Comparison of ENCODE assay signal across 14 cellular contexts in genomic region chr10:103870503-103870902, GRCh38. TPM values are rescaled to one million over a fixed set of nuclear protein-coding genes. Genes with fewer than 3 reads are reported as not detected.
DNase-seq lines count a peak whose midpoint lies in the region; ATAC-seq, FAIRE-seq and TF ChIP-seq lines count a peak whose summit lies in the region.
"Had no signal": no experiment of that assay in that cellular context is flagged by ENCODE, and none has a peak within 500 bp of the region (broad histone marks: within the 10 kb centered on the region; RNA-seq: fewer than 3 reads in every experiment).

No MANE protein-coding gene starts in this region.

- DNase-seq in H54 (ENCODE audit: insufficient read length, low spot score) (no peak), T-helper 17 cell (no peak), fibroblast of gingiva (ENCODE audit: low read depth) (peak; percentile 74), psoas muscle (peak; percentile 30 to 58), dorsolateral prefrontal cortex (no peak), GDM1 (lab: John Stamatoyannopoulos, UW) (no peak)
- DNase-seq: activated T-cell treated with anti-CD3 and anti-CD28 coated beads for 4 hours; effector CD8-positive, alpha-beta T cell; NCI-H69; SHP77 treated with DMSO at 0.1 percent for 48 hours; stimulated activated CD4-positive, alpha-beta T cell treated with anti-CD3 and anti-CD28 coated beads, Interleukin-4, amount 100 ng/mL, for 24 hours; stimulated activated naive CD8-positive, alpha-beta T cell treated with anti-CD3 and anti-CD28 coated beads, Interleukin-15, amount 100 ng/mL, for 72 hours had no signal

- peak; percentile 60 for FAIRE-seq in H54 (lab: Jason Lieb, UNC)

- ATAC-seq in T-helper 17 cell, result no peak
- ATAC-seq in psoas muscle, result peak in 1 of 4 donors; percentile 36
- ATAC-seq in HG02852 (IDR thresholded peaks at IDR 0.05; ENCODE audit: unreplicated experiment), result no peak
- no peak for ATAC-seq in GM21390 (IDR thresholded peaks at IDR 0.05; ENCODE audit: unreplicated experiment)
- ATAC-seq: stimulated activated naive CD8-positive, alpha-beta T cell treated with anti-CD3 and anti-CD28 coated beads, Interleukin-15, amount 100 ng/mL, for 72 hours had no signal

- H3K27me3 ChIP-seq in psoas muscle (ENCODE audit: insufficient read depth in 3 of 3, low read length in 2 of 3), result no peaks in the 10 kb centered on the region
- no peaks in the 10 kb centered on the region for H3K27me3 ChIP-seq in dorsolateral prefrontal cortex

- TF ChIP-seq POLR2A in H54 (IDR thresholded peaks at IDR 0.05; ENCODE audit: low read depth, low read length), result no peak

- H3K36me3 ChIP-seq in psoas muscle (ENCODE audit: insufficient read depth in 1 of 2, low read depth in 1 of 2), result no peaks in the 10 kb centered on the region

- intact Hi-C loops in psoas muscle (cut with DNase I), result loop anchor here in 1 of 2 donors (10.0 kb wide), 1 partner anchor 276 kb away; no protein-coding TSS in a partner anchor
- intact Hi-C loops in dorsolateral prefrontal cortex (cut with DNase I), result no loop called here

- peaks cover 2% of the 10 kb centered on the region for H3K36me3 Mint-ChIP-seq in T-helper 17 cell (ENCODE audit: low read depth)

- peaks cover 4% of the 10 kb centered on the region for H3K4me1 Mint-ChIP-seq in T-helper 17 cell
- H3K4me1 Mint-ChIP-seq: stimulated activated naive CD8-positive, alpha-beta T cell treated with anti-CD3 and anti-CD28 coated beads, Interleukin-15, amount 100 ng/mL, for 72 hours had no signal

- no peak for TF ChIP-seq CTCF in psoas muscle (IDR thresholded peaks at IDR 0.05)
- TF ChIP-seq CTCF in dorsolateral prefrontal cortex (IDR thresholded peaks at IDR 0.05 in 54 of 56, conservative IDR thresholded peaks at IDR 0.05 in 2 of 56; ENCODE audit: low read depth in 1 of 56, partially characterized antibody in 56 of 56), result no peak

- H3K9me3 ChIP-seq in T-helper 17 cell (ENCODE audit: control insufficient read depth, low read length, poor library complexity, severe bottlenecking) (no peaks in the 10 kb centered on the region), psoas muscle (peaks cover 3% of the 10 kb centered on the region)

- H3K4me1 ChIP-seq in psoas muscle, result no peaks in the 10 kb centered on the region

- WGBS in psoas muscle, 3 donors, result 72 to 80% (median 73%) methylated on average over 8 of the region's 8 CpGs

- no peaks in the 10 kb centered on the region for H3K27me3 Mint-ChIP-seq in T-helper 17 cell
- H3K27me3 Mint-ChIP-seq: stimulated activated naive CD8-positive, alpha-beta T cell treated with anti-CD3 and anti-CD28 coated beads, Interleukin-15, amount 100 ng/mL, for 72 hours had no signal

- H3K27ac ChIP-seq in psoas muscle, result no peak overlapping the region
- H3K27ac ChIP-seq in dorsolateral prefrontal cortex, result no peak overlapping the region

- H3K4me3 ChIP-seq in psoas muscle (no peak overlapping the region), dorsolateral prefrontal cortex (no peak overlapping the region)

- peak overlapping the region; percentile 19 for H3K27ac Mint-ChIP-seq in T-helper 17 cell
- H3K27ac Mint-ChIP-seq: stimulated activated naive CD8-positive, alpha-beta T cell treated with anti-CD3 and anti-CD28 coated beads, Interleukin-15, amount 100 ng/mL, for 72 hours had no signal

- H3K4me3 Mint-ChIP-seq in T-helper 17 cell, result no peak overlapping the region
- H3K4me3 Mint-ChIP-seq: stimulated activated naive CD8-positive, alpha-beta T cell treated with anti-CD3 and anti-CD28 coated beads, Interleukin-15, amount 100 ng/mL, for 72 hours had no signal

RNA-seq across cellular contexts. Expression of gene SH3PXD2A, which starts 15.1 kb away (rescaled TPM):
- 10 to 100 TPM in 1 of 2 donors, 1 to 10 TPM in 1; 7.2 to 10.9 TPM for total RNA-seq in T-helper 17 cell
- total RNA-seq in psoas muscle, result 10 to 100 TPM; 10.6 to 57.7 (median 31.4) TPM
- 1 to 10 TPM; 3.0 to 5.9 (median 4.1) TPM for polyA plus RNA-seq in psoas muscle
- total RNA-seq in dorsolateral prefrontal cortex, result 100 to 1,000 TPM in 3 of 120 experiments, 10 to 100 TPM in 117; 48.4 to 103 (median 64.6) TPM

RNA-seq across cellular contexts. Expression of gene STN1, which starts 47.5 kb away (rescaled TPM):
- total RNA-seq in T-helper 17 cell (10 to 100 TPM; 47.0 to 53.7 TPM), psoas muscle (10 to 100 TPM; 15.4 to 22.7 (median 18.8) TPM), dorsolateral prefrontal cortex (10 to 100 TPM in 115 of 120 experiments, 1 to 10 TPM in 5; 7.9 to 24.9 (median 15.5) TPM)
- 10 to 100 TPM; 15.3 to 19.8 (median 15.9) TPM for polyA plus RNA-seq in psoas muscle

Comparison
In these comparisons a context has a peak if more than half of its experiments do, and no peak if none do; other contexts are left out.
1. DNase-seq: peak in fibroblast of gingiva (single experiment) and psoas muscle (2 of 2); none in H54 (single experiment), T-helper 17 cell (0 of 3), dorsolateral prefrontal cortex (0 of 10) and GDM1 (single experiment).